ENCODE assay signal across 19 cellular contexts in the genomic region with DNA sequence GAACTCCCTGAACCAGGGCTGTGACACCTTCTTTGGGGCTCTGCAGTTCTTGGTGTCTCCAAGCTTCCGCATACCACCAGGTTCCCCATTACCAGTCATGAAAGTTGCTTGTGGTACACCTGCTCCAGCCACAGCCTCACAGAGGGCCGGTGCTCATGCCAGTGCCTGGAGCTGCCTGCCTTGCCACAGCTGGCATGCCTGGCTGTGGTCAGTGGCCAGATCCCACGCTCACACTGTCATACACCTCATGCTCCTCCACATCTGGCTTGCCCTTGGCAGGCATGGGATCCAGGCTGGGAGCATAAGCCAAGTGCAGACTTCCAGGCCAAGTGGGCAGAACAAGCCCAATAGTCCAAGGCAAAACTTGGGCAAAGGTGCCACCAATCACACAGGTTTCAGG.
DNase-seq lines count a peak whose midpoint lies in the region; ATAC-seq and TF ChIP-seq lines count a peak whose summit lies in the region.
"Had no signal": no experiment of that assay in that cellular context is flagged by ENCODE, and none has a peak within 500 bp of the region (broad histone marks: within the 10 kb centered on the region; RNA-seq: fewer than 3 reads in every experiment).

No MANE protein-coding gene starts in this region.

- H3K4me2 ChIP-seq in Karpas-422 (ENCODE audit: low read depth, low read length, poor library complexity, severe bottlenecking): no peak overlapping the region
- H3K4me2 ChIP-seq: BLaER1 had no signal

- no peaks in the 10 kb centered on the region; the same call in 1 of the 2 replicates for H3K9me3 ChIP-seq in Karpas-422 (ENCODE audit: low read length)
- H3K9me3 ChIP-seq in lung (ENCODE audit: control insufficient read depth in 2 of 2, insufficient read depth in 1 of 2, low read length in 1 of 2): peaks cover 0 to 15% of the 10 kb centered on the region in 2 donors
- no peaks in the 10 kb centered on the region for H3K9me3 ChIP-seq in aorta (ENCODE audit: control insufficient read depth, low read length)

- H3K36me3 ChIP-seq in Karpas-422 (ENCODE audit: insufficient read depth, low read length) (no peaks in the 10 kb centered on the region), lung (ENCODE audit: control insufficient read depth in 2 of 2, insufficient read depth in 2 of 2, low read length in 2 of 2) (no peaks in the 10 kb centered on the region), aorta (ENCODE audit: control insufficient read depth in 1 of 2, insufficient read depth in 2 of 2, low read length in 1 of 2) (no peaks in the 10 kb centered on the region)
- H3K36me3 ChIP-seq: BLaER1 had no signal

- intact Hi-C loops in aorta (cut with DNase I): no loop called here

- H3K4me3 ChIP-seq in Karpas-422 (ENCODE audit: low read length): no peak overlapping the region
- H3K4me3 ChIP-seq in lung: no peak overlapping the region
- H3K4me3 ChIP-seq in aorta (ENCODE audit: low read length in 2 of 2): no peak overlapping the region
- H3K4me3 ChIP-seq: GM12878 had no signal

- no peaks in the 10 kb centered on the region for H4K20me1 ChIP-seq in Karpas-422 (ENCODE audit: insufficient read depth, low read depth, low read length)
- H4K20me1 ChIP-seq: BLaER1 had no signal

- ATAC-seq in lung (ENCODE audit: insufficient read depth, low FRiP score) (peak; percentile 11), aorta (ENCODE audit: low FRiP score) (peak; percentile 26), GM19395 (IDR thresholded peaks at IDR 0.05; ENCODE audit: unreplicated experiment) (no peak), GM18907 (IDR thresholded peaks at IDR 0.05; ENCODE audit: unreplicated experiment) (no peak)
- ATAC-seq: CD8-positive, alpha-beta T cell; GM12878 had no signal

- H3K9ac ChIP-seq in Karpas-422 (ENCODE audit: low read length): no peak overlapping the region
- H3K9ac ChIP-seq: BLaER1 had no signal

- no peak for DNase-seq in Karpas-422
- peak; percentile 4 for DNase-seq in UCSD-AML1 (lab: John Stamatoyannopoulos, UW; ENCODE audit: unreplicated experiment)
- no peak for DNase-seq in lung (ENCODE audit: low spot score)
- peak in 1 of 2 donors; percentile 44 for DNase-seq in aorta
- no peak for DNase-seq in GDM1 (lab: John Stamatoyannopoulos, UW)
- DNase-seq: Caco-2; CD4-positive, CD25-positive, alpha-beta regulatory T cell; CD8-positive, alpha-beta T cell; DMS153; DND-41; GOT3; H7; HCEC 1CT had no signal

- H3K27me3 ChIP-seq in Karpas-422 (ENCODE audit: low read length) (no peaks in the 10 kb centered on the region), lung (ENCODE audit: control insufficient read depth, insufficient read depth) (no peaks in the 10 kb centered on the region), aorta (ENCODE audit: control insufficient read depth in 1 of 2, insufficient read depth in 2 of 2, low read length in 1 of 2) (no peaks in the 10 kb centered on the region)
- H3K27me3 ChIP-seq: BLaER1 had no signal

- 90 to 92% methylated on average over 3 of the region's 3 CpGs for WGBS in lung, 2 donors
- WGBS in aorta, 2 donors: 71 to 78% methylated on average over 3 of the region's 3 CpGs

- H3K27ac ChIP-seq in Karpas-422 (ENCODE audit: low read length): no peak overlapping the region
- no peak overlapping the region for H3K27ac ChIP-seq in lung (ENCODE audit: low read depth in 1 of 2, low read length in 1 of 2)
- H3K27ac ChIP-seq in aorta (ENCODE audit: low read depth in 1 of 2, low read length in 2 of 2): no peak overlapping the region
- H3K27ac ChIP-seq: 22Rv1, BLaER1, C4-2B had no signal

- H2AFZ ChIP-seq in Karpas-422 (ENCODE audit: low read length): peak overlapping the region; percentile 85

- TF ChIP-seq CTCF in lung (IDR thresholded peaks at IDR 0.05; ENCODE audit: control extremely low read depth, extremely low read depth): no peak

- H3K4me1 ChIP-seq in Karpas-422 (ENCODE audit: low read length) (no peaks in the 10 kb centered on the region), lung (ENCODE audit: control insufficient read depth in 2 of 2, insufficient read depth in 2 of 2, low read length in 2 of 2) (no peaks in the 10 kb centered on the region), aorta (ENCODE audit: control insufficient read depth in 1 of 2, insufficient read depth in 2 of 2, low read length in 2 of 2) (no peaks in the 10 kb centered on the region)
- H3K4me1 ChIP-seq: BLaER1, Caco-2 had no signal

- no peaks in the 10 kb centered on the region for H3K79me2 ChIP-seq in Karpas-422 (ENCODE audit: low read length)

- no peaks in the 10 kb centered on the region for H3K9me2 ChIP-seq in Karpas-422 (replicated peaks; ENCODE audit: insufficient read depth, low read length)

Comparison
In these comparisons a context has a peak if more than half of its experiments do, and no peak if none do; other contexts are left out.
1. ATAC-seq: peak in lung (single experiment) and aorta (single experiment); none in GM19395 (single experiment) and GM18907 (single experiment).